9 cellular contexts compared by ENCODE assay signal in genomic region chr11:126281666-126282175, GRCh38. TPM values are rescaled to one million over a fixed set of nuclear protein-coding genes. Genes with fewer than 3 reads are reported as not detected.
DNase-seq lines count a peak whose midpoint lies in the region; ATAC-seq and TF ChIP-seq lines count a peak whose summit lies in the region.
"Had no signal": no experiment of that assay in that cellular context is flagged by ENCODE, and none has a peak within 500 bp of the region (broad histone marks: within the 10 kb centered on the region; RNA-seq: fewer than 3 reads in every experiment).

No MANE protein-coding gene starts in this region.

- no peak overlapping the region for H3K27ac ChIP-seq in CD8-positive, alpha-beta T cell (ENCODE audit: low read depth, low read length)
- H3K27ac ChIP-seq in Peyer's patch (peak overlapping the region in 3 of 4 donors; percentile 86 to 99 (median 96)), esophagus muscularis mucosa (replicated peaks in 1 of 4) (peak overlapping the region; percentile 92 to 98 (median 95)), trophoblast cell (ENCODE audit: low read depth, low read length) (no peak overlapping the region)

- no peak overlapping the region for H2AFZ ChIP-seq in trophoblast cell (ENCODE audit: insufficient read depth, low read length, poor library complexity)

- H3K9me3 ChIP-seq in CD8-positive, alpha-beta T cell (ENCODE audit: low read length): no peaks in the 10 kb centered on the region
- H3K9me3 ChIP-seq in Peyer's patch (no peaks in the 10 kb centered on the region), esophagus muscularis mucosa (no peaks in the 10 kb centered on the region), trophoblast cell (ENCODE audit: insufficient read depth, low read depth, low read length) (no peaks in the 10 kb centered on the region)

- peak overlapping the region; percentile 62 for H3K4me2 ChIP-seq in trophoblast cell (ENCODE audit: low read length)

- no peaks in the 10 kb centered on the region for H3K27me3 ChIP-seq in CD8-positive, alpha-beta T cell (ENCODE audit: insufficient read depth, low read length)
- H3K27me3 ChIP-seq in Peyer's patch (no peaks in the 10 kb centered on the region), esophagus muscularis mucosa (no peaks in the 10 kb centered on the region), trophoblast cell (ENCODE audit: insufficient read depth, low read length) (no peaks in the 10 kb centered on the region)

- CTCF ChIA-PET in CD8-positive, alpha-beta T cell (lab: Charles Lee): interaction anchor here (1.2 to 2.0 kb wide), 2 partner anchors 13 to 18 kb away, joined by 5 to 9 read pairs; partner anchors contain the start of genes FOXRED1 and SRPRA

- TF ChIP-seq POLR2A in Peyer's patch (IDR thresholded peaks at IDR 0.05) (no peak), esophagus muscularis mucosa (IDR thresholded peaks at IDR 0.05; ENCODE audit: low read depth) (no peak)

- H4K91ac ChIP-seq in trophoblast cell (ENCODE audit: low read depth, low read length): no peak overlapping the region

- TF ChIP-seq CTCF in CD8-positive, alpha-beta T cell (IDR thresholded peaks at IDR 0.05): no peak
- TF ChIP-seq CTCF in Peyer's patch (IDR thresholded peaks at IDR 0.05): no peak
- no peak for TF ChIP-seq CTCF in esophagus muscularis mucosa (IDR thresholded peaks at IDR 0.05)

- intact Hi-C loops in CD8-positive, alpha-beta T cell (cut with DNase I, micrococcal nuclease): loop anchor here (2.0 to 5.0 kb wide), 5 partner anchors 23 to 657 kb away; partner anchors contain the start of genes FAM118B (in 2 of the 2), RPUSD4 (in 2 of the 2), CHEK1 (in 1 of the 2) and DCPS (in 1 of the 2)
- intact Hi-C loops in esophagus muscularis mucosa (cut with DNase I): no loop called here

- H2BK12ac ChIP-seq in trophoblast cell (ENCODE audit: low read length): no peak overlapping the region

- no peak overlapping the region for H3K9ac ChIP-seq in trophoblast cell (ENCODE audit: low read length)

- no peak for DNase-seq in CD8-positive, alpha-beta T cell
- DNase-seq in Peyer's patch (peak in 1 of 3 donors; percentile 35), esophagus muscularis mucosa (ENCODE audit: extremely low spot score) (no peak), trophoblast cell (no peak), NCI-H146 treated with DMSO at 0.1 percent for 48 hours (lab: John Stamatoyannopoulos, UW; ENCODE audit: unreplicated experiment) (no peak), activated gamma-delta T cell treated with Interleukin-2 at 50 U/mL for 16 hours (no peak)
- DNase-seq: amniotic stem cell had no signal

- POLR2A ChIA-PET in CD8-positive, alpha-beta T cell (lab: Charles Lee): interaction anchor here (0.6 to 5.0 kb wide), 5 partner anchors 11 to 376 kb away, joined by 3 to 52 read pairs (median 4); partner anchors contain the start of genes DCPS, FAM118B, FOXRED1 and RPUSD4

- H3K36me3 ChIP-seq in CD8-positive, alpha-beta T cell (ENCODE audit: insufficient read depth, low read length): peaks cover 4% of the 10 kb centered on the region
- H3K36me3 ChIP-seq in Peyer's patch (peaks cover 0 to 12% (median 0%) of the 10 kb centered on the region in 3 donors), esophagus muscularis mucosa (peaks cover 11 to 21% (median 15%) of the 10 kb centered on the region in 4 donors), trophoblast cell (ENCODE audit: control insufficient read depth in 1 of 2, insufficient read depth in 2 of 2, low read length in 2 of 2) (peaks cover 11 to 12% of the 10 kb centered on the region in 2 experiments)

- no peak overlapping the region for H3K14ac ChIP-seq in trophoblast cell (ENCODE audit: low read length)

- no peak for ATAC-seq in CD8-positive, alpha-beta T cell
- ATAC-seq in GM21723 (IDR thresholded peaks at IDR 0.05; ENCODE audit: unreplicated experiment) (no peak), HG03571 (IDR thresholded peaks at IDR 0.05; ENCODE audit: unreplicated experiment) (no peak)

- H3K27me3 Mint-ChIP-seq in CD8-positive, alpha-beta T cell (ENCODE audit: low read depth): no peaks in the 10 kb centered on the region

- no peak for TF ChIP-seq EP300 in esophagus muscularis mucosa (IDR thresholded peaks at IDR 0.05)

- H2BK120ac ChIP-seq in trophoblast cell (ENCODE audit: insufficient read depth, low read length, poor library complexity): no peak overlapping the region

- WGBS in esophagus muscularis mucosa: 92% methylated on average over 10 of the region's 10 CpGs
- WGBS in trophoblast cell (ENCODE audit: extremely low coverage, insufficient coverage, insufficient read length): no CpG with 5 or more reads among the region's 10 CpGs

- peak overlapping the region; percentile 92 for H3K27ac Mint-ChIP-seq in CD8-positive, alpha-beta T cell

- no peaks in the 10 kb centered on the region for H3K9me3 Mint-ChIP-seq in CD8-positive, alpha-beta T cell

- no peak overlapping the region for H2AK5ac ChIP-seq in trophoblast cell (ENCODE audit: low read length)

- peaks cover 46% of the 10 kb centered on the region for H3K4me1 Mint-ChIP-seq in CD8-positive, alpha-beta T cell (ENCODE audit: low read depth)

- H3K79me2 ChIP-seq in trophoblast cell (ENCODE audit: control insufficient read depth, insufficient read depth, low read length, poor library complexity): peaks cover 6% of the 10 kb centered on the region

- peaks cover 8% of the 10 kb centered on the region for H3K79me1 ChIP-seq in trophoblast cell (ENCODE audit: low read length)

- no peak overlapping the region for H2BK5ac ChIP-seq in trophoblast cell (ENCODE audit: low read depth, low read length, poor library complexity)

- H3K18ac ChIP-seq in trophoblast cell (ENCODE audit: low read length): no peak overlapping the region

- peaks cover 34% of the 10 kb centered on the region for H3K4me1 ChIP-seq in CD8-positive, alpha-beta T cell (ENCODE audit: insufficient read depth, low read length)
- peaks cover 0 to 22% (median 6%) of the 10 kb centered on the region in 4 donors for H3K4me1 ChIP-seq in Peyer's patch
- peaks cover 16 to 34% (median 32%) of the 10 kb centered on the region in 4 donors for H3K4me1 ChIP-seq in esophagus muscularis mucosa
- peaks cover 6 to 17% of the 10 kb centered on the region in 2 experiments for H3K4me1 ChIP-seq in trophoblast cell (ENCODE audit: control insufficient read depth in 1 of 2, insufficient read depth in 2 of 2, low read length in 2 of 2)

- no peak overlapping the region for H3K4me3 ChIP-seq in CD8-positive, alpha-beta T cell (ENCODE audit: low read depth, low read length)
- H3K4me3 ChIP-seq in Peyer's patch (no peak overlapping the region), esophagus muscularis mucosa (peak overlapping the region in 3 of 4 donors; percentile 83 to 96 (median 91)), trophoblast cell (ENCODE audit: low read depth, low read length) (no peak overlapping the region)

- H3K36me3 Mint-ChIP-seq in CD8-positive, alpha-beta T cell: peaks cover 22% of the 10 kb centered on the region

- H3K23ac ChIP-seq in trophoblast cell (ENCODE audit: low read length): no peak overlapping the region

- no peak overlapping the region for H4K8ac ChIP-seq in trophoblast cell (ENCODE audit: low read depth, low read length)

- H4K12ac ChIP-seq in trophoblast cell (ENCODE audit: low read depth, low read length): no peak overlapping the region

- no peak overlapping the region for H3K4ac ChIP-seq in trophoblast cell (ENCODE audit: low read depth, low read length)

- peak overlapping the region; percentile 88 for H3K4me3 Mint-ChIP-seq in CD8-positive, alpha-beta T cell

RNA-seq across cellular contexts. Expression of gene TIRAP, which starts 1.2 kb away (rescaled TPM):
- 1 to 10 TPM; 6.7 to 7.9 TPM for total RNA-seq in CD8-positive, alpha-beta T cell
- 10 to 100 TPM; 14.9 to 35.8 (median 31.8) TPM for total RNA-seq in Peyer's patch
- total RNA-seq in esophagus muscularis mucosa: 10 to 100 TPM in 3 of 4 donors, 1 to 10 TPM in 1; 8.3 to 14.3 (median 13.4) TPM
- polyA plus RNA-seq in trophoblast cell (2013): 6.7 and 7.5 TPM in 2 replicates

RNA-seq across cellular contexts. Expression of gene FOXRED1, which starts 12.8 kb away (rescaled TPM):
- total RNA-seq in CD8-positive, alpha-beta T cell: 10 to 100 TPM; 27.4 to 30.5 TPM
- 10 to 100 TPM; 15.9 to 47.9 (median 22.9) TPM for total RNA-seq in Peyer's patch
- total RNA-seq in esophagus muscularis mucosa: 10 to 100 TPM; 10.9 to 13.1 (median 12.2) TPM
- polyA plus RNA-seq in trophoblast cell (2013): 17.9 and 18.3 TPM in 2 replicates

RNA-seq across cellular contexts. Expression of gene SRPRA, which starts 13.0 kb away (rescaled TPM):
- 100 to 1,000 TPM; 234 to 242 TPM for total RNA-seq in CD8-positive, alpha-beta T cell
- total RNA-seq in Peyer's patch: 100 to 1,000 TPM in 2 of 4 donors, 10 to 100 TPM in 2; 82.9 to 109 (median 97.9) TPM
- 10 to 100 TPM; 52.7 to 82.0 (median 77.7) TPM for total RNA-seq in esophagus muscularis mucosa
- 126 and 135 TPM in 2 replicates for polyA plus RNA-seq in trophoblast cell (2013)

RNA-seq across cellular contexts. Expression of gene DCPS, which starts 22.1 kb away (rescaled TPM):
- total RNA-seq in CD8-positive, alpha-beta T cell: 1 to 10 TPM; 7.3 to 7.5 TPM
- 10 to 100 TPM in 1 of 4 donors, 1 to 10 TPM in 3; 6.7 to 23.9 (median 7.9) TPM for total RNA-seq in Peyer's patch
- 10 to 100 TPM in 3 of 4 donors, 1 to 10 TPM in 1; 8.0 to 18.4 (median 14.3) TPM for total RNA-seq in esophagus muscularis mucosa
- 11.2 and 12.2 TPM in 2 replicates for polyA plus RNA-seq in trophoblast cell (2013)

Comparison
In these comparisons a context has a peak if more than half of its experiments do, and no peak if none do; other contexts are left out.
1. H3K27ac ChIP-seq: peak in Peyer's patch (3 of 4) and esophagus muscularis mucosa (4 of 4); none in CD8-positive, alpha-beta T cell (single experiment) and trophoblast cell (single experiment).
2. H3K4me3 ChIP-seq: peak in esophagus muscularis mucosa (3 of 4); none in CD8-positive, alpha-beta T cell (single experiment), Peyer's patch (0 of 4) and trophoblast cell (single experiment).